In genomic region chr18:24209558-24209957, GRCh38 we compare ENCODE assay signal across 15 cellular contexts.
"Had no signal": no experiment of that assay in that cellular context is flagged by ENCODE, and none has a peak within 500 bp of the region (broad histone marks: within the 10 kb centered on the region; RNA-seq: fewer than 3 reads in every experiment).

No MANE protein-coding gene starts in this region.

- H3K36me3 Mint-ChIP-seq: natural killer cell treated with Interleukin-12 subunit alpha and Interleukin-12 subunit beta and Interleukin-15 and Interleukin-18, amount 100 ng/mL, for 72 hours; stimulated activated memory B cell treated with anti-CD40 and anti-IgM and Interleukin-4, amounts not matched to agents 10 μg/mL and 1 μg/mL and 100 μg/mL, for 72 hours had no signal

- H3K4me1 Mint-ChIP-seq: central memory CD8-positive, alpha-beta T cell; stimulated activated memory B cell treated with anti-CD40 and anti-IgM and Interleukin-4, amounts not matched to agents 10 μg/mL and 1 μg/mL and 100 μg/mL, for 72 hours had no signal

- DNase-seq: activated CD4-positive, alpha-beta T cell treated with anti-CD3 and anti-CD28 coated beads for 48 hours; activated CD8-positive, alpha-beta memory T cell treated with anti-CD3 and anti-CD28 coated beads, Interleukin-2, amount 50 U/mL, for 48 hours; activated CD8-positive, alpha-beta T cell treated with anti-CD3 and anti-CD28 coated beads, Interleukin-2, amount 10 ng/mL, durations not matched to agents 7 days and 5 days; effector memory CD8-positive, alpha-beta T cell; hippocampal formation; left colon; nucleus accumbens; right cardiac atrium; spleen; stimulated activated CD4-positive, alpha-beta T cell treated with anti-CD3 and anti-CD28 coated beads, Interleukin-1b, Interleukin-23, amount 100 ng/mL, for 48 hours had no signal

- H3K4me3 Mint-ChIP-seq: activated CD8-positive, alpha-beta T cell treated with anti-CD3 and anti-CD28 coated beads, Interleukin-2, amount 10 ng/mL, durations not matched to agents 7 days and 5 days; central memory CD8-positive, alpha-beta T cell; effector memory CD8-positive, alpha-beta T cell; natural killer cell treated with Interleukin-12 subunit alpha and Interleukin-12 subunit beta and Interleukin-15 and Interleukin-18, amount 100 ng/mL, for 72 hours; stimulated activated memory B cell treated with anti-CD40 and anti-IgM and Interleukin-4, amounts not matched to agents 10 μg/mL and 1 μg/mL and 100 μg/mL, for 72 hours; type B pancreatic cell had no signal

- H3K27me3 Mint-ChIP-seq: progenitor cell of endocrine pancreas, type B pancreatic cell had no signal

- H3K27ac Mint-ChIP-seq: activated CD8-positive, alpha-beta T cell treated with anti-CD3 and anti-CD28 coated beads, Interleukin-2, amount 10 ng/mL, durations not matched to agents 7 days and 5 days; effector memory CD8-positive, alpha-beta T cell; natural killer cell treated with Interleukin-12 subunit alpha and Interleukin-12 subunit beta and Interleukin-15 and Interleukin-18, amount 100 ng/mL, for 72 hours; progenitor cell of endocrine pancreas; stimulated activated memory B cell treated with anti-CD40 and anti-IgM and Interleukin-4, amounts not matched to agents 10 μg/mL and 1 μg/mL and 100 μg/mL, for 72 hours; type B pancreatic cell had no signal

- H3K9me3 Mint-ChIP-seq: central memory CD8-positive, alpha-beta T cell; effector memory CD8-positive, alpha-beta T cell; natural killer cell treated with Interleukin-12 subunit alpha and Interleukin-12 subunit beta and Interleukin-15 and Interleukin-18, amount 100 ng/mL, for 72 hours; stimulated activated memory B cell treated with anti-CD40 and anti-IgM and Interleukin-4, amounts not matched to agents 10 μg/mL and 1 μg/mL and 100 μg/mL, for 72 hours; type B pancreatic cell had no signal
